ENCODE assay signal across 1 cellular context in genomic region chr11:5291207-5291838, GRCh38.
TF ChIP-seq lines count a peak whose summit lies in the region.

No MANE protein-coding gene starts in this region.

TF ChIP-seq in IMR-90, 13 proteins besides CTCF, POLR2A, EP300 and RAD21:
- peak; percentile 61 for TF ChIP-seq SMC3 (IDR thresholded peaks at IDR 0.05; ENCODE audit: low read depth, low read length)
- no peak for TF ChIP-seq MAZ (IDR thresholded peaks at IDR 0.05; ENCODE audit: borderline replicate concordance, low read depth, low read length)
